In the genomic region with DNA sequence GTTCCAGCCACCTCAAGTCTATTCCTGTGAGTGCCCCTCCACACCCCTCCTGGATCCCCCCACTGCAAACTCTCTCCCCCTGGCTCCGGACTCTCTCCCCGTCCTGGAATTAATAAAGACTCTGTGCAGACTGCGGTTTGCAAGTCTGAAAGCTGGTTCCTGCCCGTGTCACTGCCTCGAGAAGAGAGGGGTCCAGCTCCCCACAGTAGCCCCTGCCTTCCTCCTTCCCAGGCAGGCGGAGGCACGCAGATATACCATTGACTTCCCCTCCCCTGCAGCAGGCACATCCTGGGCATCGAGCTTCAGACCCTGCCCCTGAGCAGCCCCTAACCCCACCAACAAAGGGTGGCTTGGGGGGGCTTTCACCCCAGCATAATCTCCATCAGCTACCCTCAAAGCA, we compare ENCODE assay signal across 26 cellular contexts. TPM values are rescaled to one million over a fixed set of nuclear protein-coding genes. Genes with fewer than 3 reads are reported as not detected.
"Had no signal": no experiment of that assay in that cellular context is flagged by ENCODE, and none has a peak within 500 bp of the region (broad histone marks: within the 10 kb centered on the region; RNA-seq: fewer than 3 reads in every experiment).

No MANE protein-coding gene starts in this region.

- H3K36me3 ChIP-seq: heart left ventricle, lower lobe of right lung, neutrophil, ovary, prostate gland had no signal

- H3K9me3 ChIP-seq: heart left ventricle, lower lobe of right lung, neutrophil, ovary, prostate gland had no signal

- H3K27me3 ChIP-seq: ovary had no signal

- H3K27ac ChIP-seq: neutrophil had no signal

- H3K4me3 ChIP-seq: heart left ventricle, lower lobe of right lung, ovary, prostate gland, smooth muscle cell had no signal

- H3K4me2 ChIP-seq: smooth muscle cell had no signal

- DNase-seq: activated CD4-positive, alpha-beta T cell treated with anti-CD3 and anti-CD28 coated beads for 48 hours; activated CD4-positive, alpha-beta T cell treated with anti-CD3 and anti-CD28 coated beads, Interleukin-2, amount 50 U/mL, for 48 hours; activated CD8-positive, alpha-beta memory T cell treated with anti-CD3 and anti-CD28 coated beads, Interleukin-2, amount 50 U/mL, for 4 hours; activated effector memory CD4-positive, alpha-beta T cell treated with anti-CD3 and anti-CD28 coated beads, Interleukin-2, amount 50 U/mL, for 16 hours; activated naive CD4-positive, alpha-beta T cell treated with anti-CD3 and anti-CD28 coated beads for 36 hours; activated naive CD8-positive, alpha-beta T cell treated with anti-CD3 and anti-CD28 coated beads for 36 hours; activated T-cell treated with anti-CD3 and anti-CD28 coated beads, Interleukin-2, amount 50 U/mL, for 1 hour; caudate nucleus; endodermal cell; foreskin fibroblast; heart left ventricle; kidney glomerular epithelial cell; lower lobe of right lung; mesenchymal stem cell; ovary; retina; stimulated activated CD4-positive, alpha-beta T cell treated with anti-CD3 and anti-CD28 coated beads, Interleukin-15, amount 100 ng/mL, for 24 hours; stimulated activated CD4-positive, alpha-beta T cell treated with anti-CD3 and anti-CD28 coated beads, Interleukin-2, amount 100 ng/mL, for 24 hours; stimulated activated naive CD4-positive, alpha-beta T cell treated with Interleukin-2 at 50 U/mL for 16 hours; T-helper 1 cell; trophoblast cell had no signal

RNA-seq across cellular contexts. Expression of a gene that starts 2.2 kb away (rescaled TPM):
- total RNA-seq: activated naive CD8-positive, alpha-beta T cell treated with anti-CD3 and anti-CD28 coated beads for 36 hours; activated T-helper 1 cell treated with anti-CD3 and anti-CD28 coated beads, Interleukin-12 subunit alpha, Interleukin-12 subunit beta, Interleukin-2, Interleukin-4 antibody, amounts not matched to agents 30 ng/mL and 10 ng/mL and 1 ng/mL, durations not matched to agents 14 hours and 24 hours and 36 hours; mononuclear cell had no signal
